ENCODE assay signal across 20 cellular contexts in genomic region chr1:196910208-196910607, GRCh38. TPM values are rescaled to one million over a fixed set of nuclear protein-coding genes. Genes with fewer than 3 reads are reported as not detected.
A peak's percentile ranks its signal among the peaks of the same experiment; 100 is the strongest.
DNase-seq lines count a peak whose midpoint lies in the region; ATAC-seq and TF ChIP-seq lines count a peak whose summit lies in the region.
"Had no signal": no experiment of that assay in that cellular context is flagged by ENCODE, and none has a peak within 500 bp of the region (broad histone marks: within the 10 kb centered on the region; RNA-seq: fewer than 3 reads in every experiment).

No MANE protein-coding gene starts in this region.

- no peaks in the 10 kb centered on the region for H3K79me2 ChIP-seq in Karpas-422 (ENCODE audit: low read length)

- no peak overlapping the region for H3K4me3 ChIP-seq in BE2C (ENCODE audit: low read depth, low read length)
- no peak overlapping the region for H3K4me3 ChIP-seq in Karpas-422 (ENCODE audit: low read length)
- H3K4me3 ChIP-seq in Caco-2 (ENCODE audit: low read depth, low read length) = no peak overlapping the region
- H3K4me3 ChIP-seq in thyroid gland (replicated peaks in 1 of 3) = no peak overlapping the region
- H3K4me3 ChIP-seq: esophagus squamous epithelium had no signal

- CTCF ChIA-PET in Caco-2 (lab: Charles Lee) = no interaction called here

- POLR2A ChIA-PET in Caco-2 (lab: Charles Lee) = no interaction called here

- no peaks in the 10 kb centered on the region for H3K9me2 ChIP-seq in Karpas-422 (replicated peaks; ENCODE audit: insufficient read depth, low read length)

- H3K27ac ChIP-seq in Karpas-422 (ENCODE audit: low read length) = no peak overlapping the region
- no peak overlapping the region for H3K27ac ChIP-seq in thyroid gland
- H3K27ac ChIP-seq: esophagus squamous epithelium had no signal

- 95 to 99% methylated on average over 2 of the region's 2 CpGs for WGBS in thyroid gland, 2 donors

- H2AFZ ChIP-seq in Karpas-422 (ENCODE audit: low read length) = no peak overlapping the region

- TF ChIP-seq CTCF in BE2C (IDR thresholded peaks at IDR 0.05; ENCODE audit: low read depth, low read length) (peak; percentile 23), Caco-2 (IDR thresholded peaks at IDR 0.05; ENCODE audit: insufficient read depth in 1 of 2, low read depth in 1 of 2, low read length in 1 of 2, severe bottlenecking in 1 of 2, unreplicated experiment in 1 of 2) (no peak), thyroid gland (IDR thresholded peaks at IDR 0.05) (no peak)

- H3K4me1 ChIP-seq in BE2C (no peaks in the 10 kb centered on the region), Karpas-422 (ENCODE audit: low read length) (no peaks in the 10 kb centered on the region), Caco-2 (no peaks in the 10 kb centered on the region), thyroid gland (no peaks in the 10 kb centered on the region)
- H3K4me1 ChIP-seq: esophagus squamous epithelium had no signal

- H3K9me3 ChIP-seq in BE2C = no peaks in the 10 kb centered on the region
- no peaks in the 10 kb centered on the region for H3K9me3 ChIP-seq in Karpas-422 (ENCODE audit: low read length)
- no peaks in the 10 kb centered on the region for H3K9me3 ChIP-seq in Caco-2
- H3K9me3 ChIP-seq in thyroid gland = no peaks in the 10 kb centered on the region
- H3K9me3 ChIP-seq: esophagus squamous epithelium had no signal

- no peaks in the 10 kb centered on the region for H3K36me3 ChIP-seq in BE2C
- no peaks in the 10 kb centered on the region for H3K36me3 ChIP-seq in Karpas-422 (ENCODE audit: insufficient read depth, low read length)
- H3K36me3 ChIP-seq in Caco-2 (ENCODE audit: control insufficient read depth, insufficient read depth, low read length) = no peaks in the 10 kb centered on the region
- no peaks in the 10 kb centered on the region for H3K36me3 ChIP-seq in thyroid gland
- H3K36me3 ChIP-seq: esophagus squamous epithelium had no signal

- BruUV-seq in Caco-2 (replicated peaks; lab: Mats Ljungman, UMichigan) = no TSS peak

- H3K36me3 Mint-ChIP-seq in Caco-2 (ENCODE audit: insufficient read depth, unreplicated experiment) = no peaks in the 10 kb centered on the region
- H3K36me3 Mint-ChIP-seq: CD4-positive, alpha-beta memory T cell; stimulated activated effector memory CD8-positive, alpha-beta T cell treated with anti-CD3 and anti-CD28 coated beads, Interleukin-12 subunit alpha, Interleukin-12 subunit beta, amount 100 ng/mL, for 72 hours had no signal

- no peak overlapping the region for H3K4me2 ChIP-seq in Karpas-422 (ENCODE audit: low read depth, low read length, poor library complexity, severe bottlenecking)

- intact Hi-C loops in Caco-2 (cut with micrococcal nuclease; ENCODE audit: unreplicated experiment) (no loop called here), thyroid gland (cut with DNase I) (no loop called here)

- peaks cover 3% of the 10 kb centered on the region; the same call in 1 of the 2 replicates for H3K27me3 ChIP-seq in BE2C
- H3K27me3 ChIP-seq in Karpas-422 (ENCODE audit: low read length) = no peaks in the 10 kb centered on the region
- H3K27me3 ChIP-seq in Caco-2 (replicated peaks; ENCODE audit: control insufficient read depth, insufficient read depth, low read length) = no peaks in the 10 kb centered on the region
- H3K27me3 ChIP-seq in thyroid gland = no peaks in the 10 kb centered on the region
- H3K27me3 ChIP-seq: esophagus squamous epithelium had no signal

- no peaks in the 10 kb centered on the region for H3K4me1 Mint-ChIP-seq in Caco-2 (ENCODE audit: low read depth, unreplicated experiment)
- H3K4me1 Mint-ChIP-seq: CD4-positive, alpha-beta memory T cell; stimulated activated effector memory CD8-positive, alpha-beta T cell treated with anti-CD3 and anti-CD28 coated beads, Interleukin-12 subunit alpha, Interleukin-12 subunit beta, amount 100 ng/mL, for 72 hours had no signal

- H3K27ac Mint-ChIP-seq in Caco-2 (ENCODE audit: unreplicated experiment) = no peak overlapping the region
- H3K27ac Mint-ChIP-seq: activated CD8-positive, alpha-beta T cell treated with anti-CD3 and anti-CD28 coated beads for 36 hours; activated T-helper 2 cell treated with anti-CD3 and anti-CD28 coated beads, Interferon-gamma antibody, Interleukin-2, Interleukin-4, amounts not matched to agents 10 μg/mL and 5 μg/mL and 100 μg/mL, durations not matched to agents 14 hours and 24 hours and 36 hours; CD4-positive, alpha-beta memory T cell; stimulated activated effector memory CD8-positive, alpha-beta T cell treated with anti-CD3 and anti-CD28 coated beads, Interleukin-12 subunit alpha, Interleukin-12 subunit beta, amount 100 ng/mL, for 72 hours had no signal

- H3K9me3 Mint-ChIP-seq in Caco-2 (ENCODE audit: unreplicated experiment) = no peaks in the 10 kb centered on the region
- H3K9me3 Mint-ChIP-seq: activated CD8-positive, alpha-beta T cell treated with anti-CD3 and anti-CD28 coated beads for 36 hours; activated T-helper 2 cell treated with anti-CD3 and anti-CD28 coated beads, Interferon-gamma antibody, Interleukin-2, Interleukin-4, amounts not matched to agents 10 μg/mL and 5 μg/mL and 100 μg/mL, durations not matched to agents 14 hours and 24 hours and 36 hours; CD4-positive, alpha-beta memory T cell had no signal

- ATAC-seq in HG02970 (IDR thresholded peaks at IDR 0.05; ENCODE audit: low FRiP score, unreplicated experiment) = no peak
- ATAC-seq: activated CD8-positive, alpha-beta T cell treated with anti-CD3 and anti-CD28 coated beads for 36 hours; sciatic nerve; stimulated activated effector memory CD8-positive, alpha-beta T cell treated with anti-CD3 and anti-CD28 coated beads, Interleukin-12 subunit alpha, Interleukin-12 subunit beta, amount 100 ng/mL, for 72 hours had no signal

- in situ Hi-C loops in SK-MEL-5 (cut with HindIII; ENCODE audit: low pct_unique_long_range_greater_than_20kb, low sequenced_read_pairs) = no loop called here

- H3K27me3 Mint-ChIP-seq in Caco-2 (ENCODE audit: insufficient read depth, unreplicated experiment) = no peaks in the 10 kb centered on the region
- H3K27me3 Mint-ChIP-seq: activated CD8-positive, alpha-beta T cell treated with anti-CD3 and anti-CD28 coated beads for 36 hours had no signal

- no peak overlapping the region for H3K9ac ChIP-seq in Karpas-422 (ENCODE audit: low read length)

- H3K4me3 Mint-ChIP-seq in Caco-2 (ENCODE audit: unreplicated experiment) = no peak overlapping the region
- H3K4me3 Mint-ChIP-seq: activated CD8-positive, alpha-beta T cell treated with anti-CD3 and anti-CD28 coated beads for 36 hours; CD4-positive, alpha-beta memory T cell; stimulated activated effector memory CD8-positive, alpha-beta T cell treated with anti-CD3 and anti-CD28 coated beads, Interleukin-12 subunit alpha, Interleukin-12 subunit beta, amount 100 ng/mL, for 72 hours had no signal

- H4K20me1 ChIP-seq in Karpas-422 (ENCODE audit: insufficient read depth, low read depth, low read length) = no peaks in the 10 kb centered on the region

- TF ChIP-seq POLR2A in thyroid gland (IDR thresholded peaks at IDR 0.05) = no peak

- DNase-seq in BE2C (no peak), H4 (ENCODE audit: low spot score) (peak; percentile 16), SK-MEL-5 (ENCODE audit: low read depth, low spot score) (peak; percentile 45), glomerular visceral epithelial cell (ENCODE audit: extremely low spot score) (peak; percentile 9), Karpas-422 (no peak), Caco-2 (no peak), thyroid gland (no peak)
- DNase-seq: activated CD8-positive, alpha-beta T cell treated with anti-CD3 and anti-CD28 coated beads for 36 hours; CD4-positive, alpha-beta memory T cell; cortex of kidney; esophagus squamous epithelium; GOT3; NCI-H524; stimulated activated CD4-positive, alpha-beta T cell treated with anti-CD3 and anti-CD28 coated beads, Interleukin-4, amount 100 ng/mL, for 24 hours had no signal

RNA-seq across cellular contexts. Expression of gene CFHR4, which starts 22.4 kb away (rescaled TPM):
- not detected for polyA plus RNA-seq in BE2C (2012; ENCODE audit: insufficient read depth, insufficient read length, low read depth)
- total RNA-seq in H4 (2014; rRNA removed; shearing (Covaris generic)) = not detected in 2 replicates
- total RNA-seq in SK-MEL-5 (2014; rRNA removed; shearing (Covaris generic)) = 0.11 TPM in 1 of 2 replicates, not detected in the other
- not detected in 2 replicates for polyA plus RNA-seq in SK-MEL-5 (2015; cell fraction: cytosol; rRNA removed)
- not detected in 2 replicates for polyA plus RNA-seq in SK-MEL-5 (2015; cell fraction: nucleus; rRNA removed)
- total RNA-seq in Karpas-422 (2014; rRNA removed; shearing (Covaris generic); ENCODE audit: low replicate concordance) = not detected in 2 replicates
- not detected in 2 replicates for total RNA-seq in Caco-2 (2022)
- not detected for total RNA-seq in thyroid gland
- total RNA-seq: activated CD8-positive, alpha-beta T cell treated with anti-CD3 and anti-CD28 coated beads for 36 hours; activated T-helper 2 cell treated with anti-CD3 and anti-CD28 coated beads, Interferon-gamma antibody, Interleukin-2, Interleukin-4, amounts not matched to agents 10 μg/mL and 5 μg/mL and 100 μg/mL, durations not matched to agents 14 hours and 24 hours and 36 hours; CD4-positive, alpha-beta memory T cell; esophagus squamous epithelium; lung microvascular endothelial cell; M059J; sciatic nerve had no signal
- polyA plus RNA-seq: CD4-positive, alpha-beta memory T cell had no signal

RNA-seq across cellular contexts. Expression of gene CFHR2, which starts 33.3 kb away (rescaled TPM):
- polyA plus RNA-seq in BE2C (2012; ENCODE audit: insufficient read depth, insufficient read length, low read depth) = 0.51 TPM
- total RNA-seq in H4 (2014; rRNA removed; shearing (Covaris generic)) = not detected in 2 replicates
- not detected in 2 replicates for total RNA-seq in SK-MEL-5 (2014; rRNA removed; shearing (Covaris generic))
- polyA plus RNA-seq in SK-MEL-5 (2015; cell fraction: cytosol; rRNA removed) = not detected in 2 replicates
- polyA plus RNA-seq in SK-MEL-5 (2015; cell fraction: nucleus; rRNA removed) = not detected in 2 replicates
- total RNA-seq in Karpas-422 (2014; rRNA removed; shearing (Covaris generic); ENCODE audit: low replicate concordance) = not detected in 2 replicates
- total RNA-seq in Caco-2 (2022) (not detected in 2 replicates), thyroid gland (not detected)
- total RNA-seq: activated CD8-positive, alpha-beta T cell treated with anti-CD3 and anti-CD28 coated beads for 36 hours; activated T-helper 2 cell treated with anti-CD3 and anti-CD28 coated beads, Interferon-gamma antibody, Interleukin-2, Interleukin-4, amounts not matched to agents 10 μg/mL and 5 μg/mL and 100 μg/mL, durations not matched to agents 14 hours and 24 hours and 36 hours; CD4-positive, alpha-beta memory T cell; esophagus squamous epithelium; lung microvascular endothelial cell; M059J; sciatic nerve had no signal
- polyA plus RNA-seq: CD4-positive, alpha-beta memory T cell had no signal

Comparison
In these comparisons a context has a peak if more than half of its experiments do, and no peak if none do; other contexts are left out.
1. DNase-seq: peak in H4 (single experiment), SK-MEL-5 (single experiment) and glomerular visceral epithelial cell (single experiment); none in BE2C (single experiment), Karpas-422 (single experiment), Caco-2 (0 of 2) and thyroid gland (0 of 2).